19 cellular contexts compared by ENCODE assay signal in genomic region chr11:64429970-64430369, GRCh38.
A peak's percentile ranks its signal among the peaks of the same experiment; 100 is the strongest.
DNase-seq lines count a peak whose midpoint lies in the region; ATAC-seq, FAIRE-seq and TF ChIP-seq lines count a peak whose summit lies in the region.
"Had no signal": no experiment of that assay in that cellular context is flagged by ENCODE, and none has a peak within 500 bp of the region (broad histone marks: within the 10 kb centered on the region; RNA-seq: fewer than 3 reads in every experiment).

No MANE protein-coding gene starts in this region.

- peak; percentile 29 for DNase-seq in NCI-H2171 treated with DMSO at 0.1 percent for 48 hours (lab: John Stamatoyannopoulos, UW)
- DNase-seq in NCI-H2171 (lab: John Stamatoyannopoulos, UW), result no peak
- peak; percentile 46 for DNase-seq in kidney
- DNase-seq in posterior vena cava (ENCODE audit: low spot score), result peak; percentile 72
- no peak for DNase-seq in uterus
- no peak for DNase-seq in effector memory CD4-positive, alpha-beta T cell
- DNase-seq: C1 segment of cervical spinal cord; CD4-positive, alpha-beta memory T cell; COR-L47; DMS153; DND-41; H9 had no signal

- TF ChIP-seq POLR2A in uterus (IDR thresholded peaks at IDR 0.05), result no peak

- no peak for FAIRE-seq in kidney (lab: Jason Lieb, UNC)
- FAIRE-seq: A204.1, G401.6, GM12892, H1 had no signal

- intact Hi-C loops in kidney (cut with DNase I), result no loop called here
- intact Hi-C loops in posterior vena cava (cut with DNase I), result no loop called here
- intact Hi-C loops in uterus (cut with DNase I; ENCODE audit: low total_unique reads), result no loop called here

- H3K36me3 ChIP-seq in kidney (ENCODE audit: control insufficient read depth in 1 of 2, insufficient read depth in 2 of 2, low read length in 2 of 2), result no peaks in the 10 kb centered on the region
- no peaks in the 10 kb centered on the region for H3K36me3 ChIP-seq in uterus
- H3K36me3 ChIP-seq in effector memory CD4-positive, alpha-beta T cell (ENCODE audit: control insufficient read depth, insufficient read depth, low read length), result no peaks in the 10 kb centered on the region

- no peak for ATAC-seq in HG03196 (IDR thresholded peaks at IDR 0.05; ENCODE audit: unreplicated experiment)
- ATAC-seq: HCT116 had no signal

- H3K4me1 ChIP-seq in kidney (ENCODE audit: control insufficient read depth in 1 of 2, insufficient read depth in 1 of 2, low read depth in 1 of 2, low read length in 2 of 2), result no peaks in the 10 kb centered on the region
- no peaks in the 10 kb centered on the region for H3K4me1 ChIP-seq in uterus
- no peaks in the 10 kb centered on the region for H3K4me1 ChIP-seq in effector memory CD4-positive, alpha-beta T cell (ENCODE audit: control insufficient read depth, insufficient read depth, low read length, poor library complexity, severe bottlenecking)

- H3K9ac ChIP-seq in kidney (ENCODE audit: low read length in 2 of 2), result no peak overlapping the region

- no peaks in the 10 kb centered on the region for H3K27me3 ChIP-seq in uterus
- no peaks in the 10 kb centered on the region for H3K27me3 ChIP-seq in effector memory CD4-positive, alpha-beta T cell (replicated peaks; ENCODE audit: control insufficient read depth, insufficient read depth, low read length, poor library complexity, severe bottlenecking)

- no peak overlapping the region for H3K4me3 ChIP-seq in kidney (ENCODE audit: low read length in 2 of 2)
- no peak overlapping the region for H3K4me3 ChIP-seq in uterus
- H3K4me3 ChIP-seq in effector memory CD4-positive, alpha-beta T cell (ENCODE audit: insufficient read depth, low read depth, low read length, poor library complexity, severe bottlenecking), result no peak overlapping the region

- H3K9me3 ChIP-seq in kidney (ENCODE audit: control insufficient read depth in 1 of 2, low read length in 2 of 2) (no peaks in the 10 kb centered on the region), uterus (no peaks in the 10 kb centered on the region)
- H3K9me3 ChIP-seq in effector memory CD4-positive, alpha-beta T cell (ENCODE audit: control insufficient read depth, low read length), result no peaks in the 10 kb centered on the region

- H3K27ac ChIP-seq in kidney (ENCODE audit: low read depth in 2 of 2, low read length in 2 of 2) (no peak overlapping the region), uterus (no peak overlapping the region)
- no peak overlapping the region for H3K27ac ChIP-seq in effector memory CD4-positive, alpha-beta T cell (ENCODE audit: insufficient read depth, low read length, poor library complexity, severe bottlenecking)
- H3K27ac ChIP-seq: 22Rv1 had no signal

- TF ChIP-seq CTCF in kidney (IDR thresholded peaks at IDR 0.05; ENCODE audit: borderline replicate concordance, extremely low read depth, insufficient read depth), result no peak
- no peak for TF ChIP-seq CTCF in uterus (IDR thresholded peaks at IDR 0.05)

Comparison
In these comparisons a context has a peak if more than half of its experiments do, and no peak if none do; other contexts are left out.
1. DNase-seq: peak in NCI-H2171 treated with DMSO at 0.1 percent for 48 hours (single experiment), kidney (single experiment) and posterior vena cava (single experiment); none in NCI-H2171 (single experiment), uterus (0 of 2) and effector memory CD4-positive, alpha-beta T cell (0 of 3).